19 cellular contexts compared by ENCODE assay signal in genomic region chr7:48512892-48513291, GRCh38.
"Had no signal": no experiment of that assay in that cellular context is flagged by ENCODE, and none has a peak within 500 bp of the region (broad histone marks: within the 10 kb centered on the region; RNA-seq: fewer than 3 reads in every experiment).

No MANE protein-coding gene starts in this region.

- ATAC-seq: effector memory CD8-positive, alpha-beta T cell; left ventricle myocardium superior; lower lobe of right lung; mucosa of descending colon; psoas muscle; right cardiac atrium; stimulated activated effector memory CD8-positive, alpha-beta T cell treated with anti-CD3 and anti-CD28 coated beads, Interleukin-12 subunit alpha, Interleukin-12 subunit beta, amount 100 ng/mL, for 72 hours had no signal

- DNase-seq: cortex of kidney; effector memory CD8-positive, alpha-beta T cell; hypothalamus; left ventricle myocardium superior; lower lobe of right lung; mucosa of descending colon; naive B cell; psoas muscle; right cardiac atrium; sigmoid colon; stimulated activated CD4-positive, alpha-beta T cell treated with anti-CD3 and anti-CD28 coated beads, Interleukin-2, amount 100 ng/mL, for 24 hours; stimulated activated CD4-positive, alpha-beta T cell treated with anti-CD3 and anti-CD28 coated beads, Interleukin-4, amount 100 ng/mL, for 24 hours; stimulated activated naive CD4-positive, alpha-beta T cell treated with Interleukin-2 at 50 U/mL for 16 hours; stomach; thyroid gland; trophoblast cell had no signal

- H3K4me1 ChIP-seq: lower lobe of right lung, psoas muscle, sigmoid colon, stomach, thyroid gland had no signal

- H3K4me3 ChIP-seq: lower lobe of right lung, mucosa of descending colon, psoas muscle, sigmoid colon, stomach, thyroid gland, vagina had no signal

- H3K9me3 ChIP-seq: lower lobe of right lung, mucosa of descending colon, neutrophil, psoas muscle, thyroid gland, vagina had no signal

- H3K27me3 ChIP-seq: neutrophil, sigmoid colon, stomach, thyroid gland, vagina had no signal

- H3K27ac ChIP-seq: lower lobe of right lung, neutrophil, psoas muscle, sigmoid colon, stomach, thyroid gland, vagina had no signal

- H3K36me3 ChIP-seq: lower lobe of right lung, sigmoid colon, stomach, thyroid gland, vagina had no signal
